8 cellular contexts compared by ENCODE assay signal in the genomic region with DNA sequence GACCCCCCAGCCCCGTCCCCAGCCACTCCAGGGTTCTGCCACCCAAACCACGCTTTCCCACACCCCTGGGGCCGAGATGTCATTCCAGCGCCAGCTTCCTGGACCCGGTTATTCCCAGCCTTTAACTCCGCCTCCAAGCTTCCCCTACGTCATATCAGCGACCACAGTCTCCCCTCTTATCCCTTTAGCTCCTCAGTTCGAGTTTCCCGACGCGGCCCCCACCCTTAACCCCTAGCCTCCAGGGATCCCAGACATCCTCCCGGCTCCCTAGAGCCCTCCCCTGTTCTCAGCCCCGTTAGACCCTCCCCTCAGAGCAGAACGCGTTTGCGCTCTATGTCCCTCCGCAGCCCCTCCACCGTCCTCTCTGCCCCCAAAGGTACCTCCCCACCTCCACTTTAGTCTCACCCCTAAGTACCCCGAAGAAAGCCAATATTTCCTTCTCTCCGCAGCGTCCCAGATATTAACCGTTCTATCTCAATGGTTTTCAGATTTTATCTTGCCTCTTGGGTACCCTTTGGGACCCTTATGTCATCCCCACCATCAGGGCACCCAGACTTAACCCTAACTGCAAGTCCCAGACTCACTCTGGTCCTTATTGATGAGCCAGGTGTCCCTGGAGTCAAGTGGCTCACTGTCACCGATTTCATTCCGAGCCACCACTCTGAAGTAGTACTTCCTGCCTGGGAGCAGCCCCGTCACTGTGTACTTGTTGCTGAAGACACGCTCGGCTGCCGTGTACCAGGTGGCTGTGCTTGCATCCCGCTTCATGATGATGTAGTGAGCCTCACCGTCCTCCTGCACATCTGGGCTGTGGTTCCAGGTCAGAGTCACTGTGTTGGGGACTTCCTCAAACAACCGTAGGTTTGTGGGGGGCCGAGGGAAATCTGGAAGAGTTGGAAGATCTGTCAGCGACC. TPM values are rescaled to one million over a fixed set of nuclear protein-coding genes. Genes with fewer than 3 reads are reported as not detected.
DNase-seq lines count a peak whose midpoint lies in the region; ATAC-seq and TF ChIP-seq lines count a peak whose summit lies in the region.

No MANE protein-coding gene starts in this region.

- H3K9ac ChIP-seq in endodermal cell (ENCODE audit: extremely low read depth, low read length, poor library complexity, severe bottlenecking), result no peak overlapping the region

- ATAC-seq in GM19023 (IDR thresholded peaks at IDR 0.05; ENCODE audit: unreplicated experiment), result peak; percentile 51

- H3K27ac Mint-ChIP-seq in activated CD4-positive, alpha-beta memory T cell treated with anti-CD3 and anti-CD28 coated beads for 36 hours, result no peak overlapping the region
- peak overlapping the region; percentile 75 for H3K27ac Mint-ChIP-seq in endodermal cell

- H3K27me3 ChIP-seq in endodermal cell (ENCODE audit: control insufficient read depth, insufficient read depth, low read length, poor library complexity, severe bottlenecking), result peaks cover 8% of the 10 kb centered on the region
- peaks cover 18% of the 10 kb centered on the region for H3K27me3 ChIP-seq in mononuclear cell (ENCODE audit: insufficient read depth, low read length)
- H3K27me3 ChIP-seq in testis, result no peaks in the 10 kb centered on the region

- CTCF ChIA-PET in activated CD4-positive, alpha-beta memory T cell treated with anti-CD3 and anti-CD28 coated beads for 36 hours (lab: Charles Lee), result interaction anchor here (1.0 to 3.5 kb wide), 5 partner anchors 15 to 463 kb away, joined by 3 to 29 read pairs (median 6); no protein-coding TSS in a partner anchor

- H3K36me3 ChIP-seq in endodermal cell (ENCODE audit: control insufficient read depth, insufficient read depth, low read length) (peaks cover under 1% of the 10 kb centered on the region), testis (ENCODE audit: low read depth, missing control alignments) (no peaks in the 10 kb centered on the region)

- H3K4me1 Mint-ChIP-seq in activated CD4-positive, alpha-beta memory T cell treated with anti-CD3 and anti-CD28 coated beads for 36 hours (ENCODE audit: low read depth), result peaks cover 23% of the 10 kb centered on the region
- peaks cover 39% of the 10 kb centered on the region for H3K4me1 Mint-ChIP-seq in endodermal cell

- 81 to 86% methylated on average over 25 to 34 of the region's 34 CpGs for WGBS in endodermal cell (ENCODE audit: insufficient coverage in 1 of 2, insufficient read length in 1 of 2), 2 experiments
- WGBS in testis, 2 donors, result 1 to 13% methylated on average over 21 to 34 of the region's 34 CpGs

- H3K4me1 ChIP-seq in endodermal cell (ENCODE audit: control insufficient read depth, insufficient read depth, low read length) (peaks cover 30% of the 10 kb centered on the region), mononuclear cell (ENCODE audit: insufficient read depth, low read length) (peaks cover 15% of the 10 kb centered on the region), testis (peaks cover 6% of the 10 kb centered on the region)

- no peaks in the 10 kb centered on the region for H3K36me3 Mint-ChIP-seq in activated CD4-positive, alpha-beta memory T cell treated with anti-CD3 and anti-CD28 coated beads for 36 hours
- peaks cover under 1% of the 10 kb centered on the region for H3K36me3 Mint-ChIP-seq in endodermal cell (ENCODE audit: low read depth)

- no peak for TF ChIP-seq POLR2A in testis (IDR thresholded peaks at IDR 0.05)

- H3K4me3 ChIP-seq in endodermal cell (ENCODE audit: low read length) (no peak overlapping the region), mononuclear cell (ENCODE audit: low read length) (peak overlapping the region; percentile 29), testis (peak overlapping the region; percentile 57)

- DNase-seq in NCI-H1105 (lab: John Stamatoyannopoulos, UW), result peak; percentile 63
- peak; percentile 68 for DNase-seq in activated CD4-positive, alpha-beta memory T cell treated with anti-CD3 and anti-CD28 coated beads for 36 hours
- no peak for DNase-seq in endodermal cell
- DNase-seq in testis, result peak; percentile 72
- no peak for DNase-seq in KG1 (lab: John Stamatoyannopoulos, UW)
- DNase-seq in HK-2 (ENCODE audit: unreplicated experiment), result no peak

- peak overlapping the region; percentile 71 for H3K4me3 Mint-ChIP-seq in activated CD4-positive, alpha-beta memory T cell treated with anti-CD3 and anti-CD28 coated beads for 36 hours
- peak overlapping the region; percentile 58 for H3K4me3 Mint-ChIP-seq in endodermal cell

- H3K9me3 Mint-ChIP-seq in activated CD4-positive, alpha-beta memory T cell treated with anti-CD3 and anti-CD28 coated beads for 36 hours, result no peaks in the 10 kb centered on the region
- H3K9me3 Mint-ChIP-seq in endodermal cell, result no peaks in the 10 kb centered on the region

- no peaks in the 10 kb centered on the region for H3K27me3 Mint-ChIP-seq in activated CD4-positive, alpha-beta memory T cell treated with anti-CD3 and anti-CD28 coated beads for 36 hours
- peaks cover 25% of the 10 kb centered on the region for H3K27me3 Mint-ChIP-seq in endodermal cell (ENCODE audit: insufficient read depth)

- H3K27ac ChIP-seq in endodermal cell (ENCODE audit: low read depth, low read length) (no peak overlapping the region), testis (peak overlapping the region; percentile 32 to 80)

- H3K9me3 ChIP-seq in endodermal cell (ENCODE audit: control insufficient read depth, low read length) (no peaks in the 10 kb centered on the region), mononuclear cell (ENCODE audit: low read depth, low read length) (no peaks in the 10 kb centered on the region), testis (no peaks in the 10 kb centered on the region)

- POLR2A ChIA-PET in activated CD4-positive, alpha-beta memory T cell treated with anti-CD3 and anti-CD28 coated beads for 36 hours (lab: Charles Lee), result interaction anchor here (0.5 to 1.0 kb wide), 2 partner anchors 72 to 309 kb away, joined by 3 read pairs; partner anchors contain the start of gene SPTY2D1

- TF ChIP-seq CTCF in endodermal cell (conservative IDR thresholded peaks at IDR 0.05) (no peak), testis (IDR thresholded peaks at IDR 0.05) (no peak)

- intact Hi-C loops in activated CD4-positive, alpha-beta memory T cell treated with anti-CD3 and anti-CD28 coated beads for 36 hours (cut with micrococcal nuclease), result loop anchor here (1.0 kb wide), 1 partner anchor 15 kb away; no protein-coding TSS in a partner anchor
- intact Hi-C loops in testis (cut with DNase I; ENCODE audit: low total_unique reads), result no loop called here

RNA-seq across cellular contexts. Expression of gene TMEM86A, which starts 8.0 kb away (rescaled TPM):
- total RNA-seq in activated CD4-positive, alpha-beta memory T cell treated with anti-CD3 and anti-CD28 coated beads for 36 hours, result under 1 TPM; 0.50 to 0.65 TPM
- total RNA-seq in endodermal cell (1 to 10 TPM; 6.2 to 6.9 TPM), mononuclear cell (4.2 TPM), testis (1 to 10 TPM; 6.1 to 8.3 TPM)
- 2.0 TPM for polyA plus RNA-seq in endodermal cell (2013, experiment 1 of 2)
- 2.1 TPM for polyA plus RNA-seq in endodermal cell (2013, experiment 2 of 2)
- 5.8 TPM for polyA plus RNA-seq in testis (ENCODE audit: insufficient read depth, low read depth, low replicate concordance)

RNA-seq across cellular contexts. Expression of gene IGSF22, which starts 19.4 kb away (rescaled TPM):
- under 1 TPM; 0.85 to 1.00 TPM for total RNA-seq in activated CD4-positive, alpha-beta memory T cell treated with anti-CD3 and anti-CD28 coated beads for 36 hours
- total RNA-seq in endodermal cell, result 1 to 10 TPM in 1 of 2 donors, under 1 TPM in 1; 0.22 to 1.6 TPM
- not detected for polyA plus RNA-seq in endodermal cell (2013, experiment 1 of 2)
- not detected for polyA plus RNA-seq in endodermal cell (2013, experiment 2 of 2)
- 0.10 TPM for total RNA-seq in mononuclear cell
- total RNA-seq in testis, result 1 to 10 TPM in 1 of 2 donors, under 1 TPM in 1; 0.94 to 1.1 TPM
- polyA plus RNA-seq in testis (ENCODE audit: insufficient read depth, low read depth, low replicate concordance), result 1.7 TPM

Comparison
In these comparisons a context has a peak if more than half of its experiments do, and no peak if none do; other contexts are left out.
1. DNase-seq: peak in NCI-H1105 (single experiment), activated CD4-positive, alpha-beta memory T cell treated with anti-CD3 and anti-CD28 coated beads for 36 hours (single experiment) and testis (single experiment); none in endodermal cell (single experiment), KG1 (single experiment) and HK-2 (single experiment).